8 cellular contexts compared by ENCODE assay signal in genomic region chr13:36346222-36347083, GRCh38. TPM values are rescaled to one million over a fixed set of nuclear protein-coding genes. Genes with fewer than 3 reads are reported as not detected.
A peak's percentile ranks its signal among the peaks of the same experiment; 100 is the strongest.
DNase-seq lines count a peak whose midpoint lies in the region; ATAC-seq and TF ChIP-seq lines count a peak whose summit lies in the region.

Gene SPART (minus strand): TSS chr13:36346394. CDS start chr13:36335830, 10,564 bp downstream.

- H3K27me3 Mint-ChIP-seq in progenitor cell of endocrine pancreas: peaks cover 23% of the 10 kb centered on the region

- peak within 1 kb of the TSS; percentile 68 for H3K4me3 ChIP-seq in GM12875 (ENCODE audit: low read depth, low read length)
- peak within 1 kb of the TSS; percentile 86 for H3K4me3 ChIP-seq in upper lobe of right lung

- no peaks in the 10 kb centered on the region for H3K36me3 Mint-ChIP-seq in progenitor cell of endocrine pancreas (ENCODE audit: insufficient read depth)

- H3K36me3 ChIP-seq in upper lobe of right lung: no peaks in the 10 kb centered on the region

- DNase-seq in NCI-H1694 (lab: John Stamatoyannopoulos, UW) (peak; percentile 90), anterior cingulate cortex (lab: John Stamatoyannopoulos, UW) (peak; percentile 57 to 99 (median 95)), left ventricle myocardium superior (peak; percentile 94), progenitor cell of endocrine pancreas (ENCODE audit: low spot score, unreplicated experiment) (peak; percentile 82), upper lobe of right lung (peak; percentile 95)

- H3K4me1 ChIP-seq in upper lobe of right lung: peaks cover 21% of the 10 kb centered on the region

- peak; percentile 97 for TF ChIP-seq CTCF in GM12875 (IDR thresholded peaks at IDR 0.05; ENCODE audit: borderline replicate concordance, insufficient read depth, low read depth, low read length)
- peak; percentile 99 for TF ChIP-seq CTCF in progenitor cell of endocrine pancreas (IDR thresholded peaks at IDR 0.05; ENCODE audit: unreplicated experiment)
- peak; percentile 97 for TF ChIP-seq CTCF in upper lobe of right lung (IDR thresholded peaks at IDR 0.05)

- peaks cover 22% of the 10 kb centered on the region for H3K4me1 Mint-ChIP-seq in progenitor cell of endocrine pancreas (ENCODE audit: low read depth)

- no peaks in the 10 kb centered on the region for H3K9me3 ChIP-seq in upper lobe of right lung

- no peaks in the 10 kb centered on the region for H3K9me3 Mint-ChIP-seq in progenitor cell of endocrine pancreas (ENCODE audit: low read depth)

- ATAC-seq in HG02852 (IDR thresholded peaks at IDR 0.05; ENCODE audit: unreplicated experiment) (peak; percentile 94), left ventricle myocardium superior (peak; percentile 95), upper lobe of right lung (peak; percentile 96)

- peak within 1 kb of the TSS; percentile 93 for H3K4me3 Mint-ChIP-seq in progenitor cell of endocrine pancreas (ENCODE audit: low read depth)

- H3K27ac ChIP-seq in upper lobe of right lung: peak within 1 kb of the TSS; percentile 99

- peak within 1 kb of the TSS; percentile 99 for H3K27ac Mint-ChIP-seq in progenitor cell of endocrine pancreas

- intact Hi-C loops in T-helper 2 cell treated with Interferon-gamma antibody and Interleukin-4, amounts not matched to agents 100 ng/mL and 5 ng/mL, for 36 hours (cut with micrococcal nuclease): loop anchor here (1.0 to 5.0 kb wide), 4 partner anchors 64 to 711 kb away; partner anchors contain the start of genes RFXAP and SUPT20H
- intact Hi-C loops in left ventricle myocardium superior (cut with micrococcal nuclease): no loop called here
- intact Hi-C loops in upper lobe of right lung (cut with DNase I): no loop called here

- no peaks in the 10 kb centered on the region for H3K27me3 ChIP-seq in upper lobe of right lung

RNA-seq across cellular contexts. Expression of gene SPART, which starts in this region (rescaled TPM):
- total RNA-seq in T-helper 2 cell treated with Interferon-gamma antibody and Interleukin-4, amounts not matched to agents 100 ng/mL and 5 ng/mL, for 36 hours: 24.7 and 25.9 TPM in 2 replicates
- total RNA-seq in left ventricle myocardium superior (44.1 TPM), progenitor cell of endocrine pancreas (73.4 and 76.5 TPM in 2 replicates), upper lobe of right lung (86.8 TPM)

Comparison
In these comparisons a context has a peak if more than half of its experiments do, and no peak if none do; other contexts are left out.
1. Peak in every context shown above with its lines: DNase-seq, ATAC-seq, H3K4me3 ChIP-seq and H3K27ac ChIP-seq.